ENCODE assay signal across 8 cellular contexts in genomic region chr16:69726313-69727060, GRCh38. TPM values are rescaled to one million over a fixed set of nuclear protein-coding genes. Genes with fewer than 3 reads are reported as not detected.
A peak's percentile ranks its signal among the peaks of the same experiment; 100 is the strongest.
DNase-seq lines count a peak whose midpoint lies in the region; ATAC-seq and TF ChIP-seq lines count a peak whose summit lies in the region.

Gene NQO1, minus strand, starts transcription at chr16:69726560. Its CDS starts 121 bp downstream, at chr16:69726439.

- no peaks in the 10 kb centered on the region for H3K27me3 Mint-ChIP-seq in Calu3 (ENCODE audit: unreplicated experiment)
- no peaks in the 10 kb centered on the region for H3K27me3 Mint-ChIP-seq in activated T-cell treated with anti-CD3 and anti-CD28 coated beads, Interleukin-2, amount 50 U/mL, for 24 hours

- CTCF ChIA-PET in Calu3 (lab: Charles Lee), result interaction anchor here (0.5 to 1.5 kb wide), 9 partner anchors 14 to 330 kb away, joined by 3 to 12 read pairs (median 3); partner anchors contain the start of gene NOB1

- no TSS peak for BruUV-seq in Calu3 (replicated peaks; lab: Mats Ljungman, UMichigan)

- peak within 1 kb of the TSS; percentile 81 for H3K4me3 Mint-ChIP-seq in Calu3 (ENCODE audit: low read depth, unreplicated experiment)
- H3K4me3 Mint-ChIP-seq in activated T-cell treated with anti-CD3 and anti-CD28 coated beads, Interleukin-2, amount 50 U/mL, for 24 hours, result peak within 1 kb of the TSS; percentile 85

- intact Hi-C loops in Calu3 (cut with micrococcal nuclease; ENCODE audit: unreplicated experiment), result loop anchor here (1.0 to 2.0 kb wide), 2 partner anchors 16 to 28 kb away; partner anchors contain the start of gene NOB1

- peak within 1 kb of the TSS; percentile 99 for H3K27ac Mint-ChIP-seq in Calu3 (ENCODE audit: unreplicated experiment)
- H3K27ac Mint-ChIP-seq in activated T-cell treated with anti-CD3 and anti-CD28 coated beads, Interleukin-2, amount 50 U/mL, for 24 hours, result peak within 1 kb of the TSS; percentile 96

- peak within 1 kb of the TSS; percentile 85 for H3K9ac ChIP-seq in HUES48 (ENCODE audit: low read depth, low read length)
- H3K9ac ChIP-seq in muscle layer of colon (ENCODE audit: low read length), result peak within 1 kb of the TSS; percentile 44

- H3K4me1 ChIP-seq in HUES48 (ENCODE audit: control insufficient read depth, insufficient read depth, low read length) (peaks cover 18% of the 10 kb centered on the region), esophagus (ENCODE audit: control insufficient read depth in 2 of 2, insufficient read depth in 2 of 2, low read length in 1 of 2) (no peaks in the 10 kb centered on the region), muscle layer of colon (ENCODE audit: insufficient read depth, low read length) (peaks cover 14% of the 10 kb centered on the region)

- peak within 1 kb of the TSS; percentile 97 for H3K27ac ChIP-seq in HUES48 (ENCODE audit: low read depth, low read length)
- peak within 1 kb of the TSS; percentile 85 to 96 for H3K27ac ChIP-seq in esophagus (ENCODE audit: low read depth in 2 of 2, low read length in 1 of 2)
- H3K27ac ChIP-seq in muscle layer of colon (ENCODE audit: low read depth, low read length), result peak within 1 kb of the TSS; percentile 48

- DNase-seq in Calu3, result peak; percentile 99
- DNase-seq in OCI-M1 (lab: John Stamatoyannopoulos, UW), result peak; percentile 96
- DNase-seq in activated T-cell treated with anti-CD3 and anti-CD28 coated beads, Interleukin-2, amount 50 U/mL, for 24 hours, result peak; percentile 91
- DNase-seq in stimulated activated CD8-positive, alpha-beta memory T cell treated with anti-CD3 and anti-CD28 coated beads, Interleukin-7, amount 100 ng/mL, for 24 hours (ENCODE audit: low read depth), result peak; percentile 76

- peak; percentile 98 for ATAC-seq in GM21381 (IDR thresholded peaks at IDR 0.05; ENCODE audit: unreplicated experiment)

- H3K4me3 ChIP-seq in HUES48 (ENCODE audit: low read depth, low read length) (peak within 1 kb of the TSS; percentile 70), esophagus (ENCODE audit: low read depth in 1 of 2, low read length in 2 of 2) (peak within 1 kb of the TSS; percentile 49 to 59), muscle layer of colon (ENCODE audit: low read depth in 1 of 2, low read length in 2 of 2) (peak within 1 kb of the TSS; percentile 45 to 70)

- H3K27me3 ChIP-seq in HUES48 (ENCODE audit: control insufficient read depth, insufficient read depth, low read length) (no peaks in the 10 kb centered on the region), esophagus (ENCODE audit: control insufficient read depth in 1 of 2, insufficient read depth in 2 of 2, low read length in 2 of 2) (no peaks in the 10 kb centered on the region), muscle layer of colon (ENCODE audit: control insufficient read depth in 1 of 2, insufficient read depth in 2 of 2, low read length in 2 of 2) (no peaks in the 10 kb centered on the region)

- H3K9me3 ChIP-seq in HUES48 (ENCODE audit: control insufficient read depth, insufficient read depth, low read length) (no peaks in the 10 kb centered on the region), esophagus (ENCODE audit: control insufficient read depth in 2 of 2, insufficient read depth in 1 of 2, low read depth in 1 of 2, low read length in 1 of 2) (no peaks in the 10 kb centered on the region), muscle layer of colon (ENCODE audit: low read length) (no peaks in the 10 kb centered on the region)

- no peaks in the 10 kb centered on the region for H3K9me3 Mint-ChIP-seq in Calu3 (ENCODE audit: low read depth, unreplicated experiment)
- H3K9me3 Mint-ChIP-seq in activated T-cell treated with anti-CD3 and anti-CD28 coated beads, Interleukin-2, amount 50 U/mL, for 24 hours, result no peaks in the 10 kb centered on the region

- no peaks in the 10 kb centered on the region for H3K36me3 ChIP-seq in HUES48 (ENCODE audit: control insufficient read depth, insufficient read depth, low read length)
- no peaks in the 10 kb centered on the region for H3K36me3 ChIP-seq in esophagus (ENCODE audit: control insufficient read depth in 2 of 2, insufficient read depth in 2 of 2, low read length in 1 of 2)
- H3K36me3 ChIP-seq in muscle layer of colon (ENCODE audit: insufficient read depth, low read length), result no peaks in the 10 kb centered on the region

- no peak for TF ChIP-seq CTCF in Calu3 (IDR thresholded peaks at IDR 0.05; ENCODE audit: unreplicated experiment)

- 0 to 1% methylated on average over 31 of the region's 31 CpGs for WGBS in esophagus, 2 donors

- H3K4me1 Mint-ChIP-seq in Calu3 (ENCODE audit: low read depth, unreplicated experiment), result peaks cover 38% of the 10 kb centered on the region
- peaks cover 30% of the 10 kb centered on the region for H3K4me1 Mint-ChIP-seq in activated T-cell treated with anti-CD3 and anti-CD28 coated beads, Interleukin-2, amount 50 U/mL, for 24 hours (ENCODE audit: low read depth)

- peaks cover 78% of the 10 kb centered on the region for H3K36me3 Mint-ChIP-seq in Calu3 (ENCODE audit: insufficient read depth, unreplicated experiment)
- peaks cover 5% of the 10 kb centered on the region for H3K36me3 Mint-ChIP-seq in activated T-cell treated with anti-CD3 and anti-CD28 coated beads, Interleukin-2, amount 50 U/mL, for 24 hours (ENCODE audit: low read depth)

RNA-seq across cellular contexts. Expression of gene NQO1, which starts in this region (rescaled TPM):
- total RNA-seq in Calu3 (2022), result 365 and 415 TPM in 2 replicates
- polyA plus RNA-seq in esophagus, result 100 to 1,000 TPM in 1 of 2 donors, 10 to 100 TPM in 1; 68.5 to 161 TPM

Comparison
In these comparisons a context has a peak if more than half of its experiments do, and no peak if none do; other contexts are left out.
1. Peak in every context shown above with its lines: DNase-seq, ATAC-seq, H3K4me3 ChIP-seq and H3K27ac ChIP-seq.